14 cellular contexts compared by ENCODE assay signal in the genomic region with DNA sequence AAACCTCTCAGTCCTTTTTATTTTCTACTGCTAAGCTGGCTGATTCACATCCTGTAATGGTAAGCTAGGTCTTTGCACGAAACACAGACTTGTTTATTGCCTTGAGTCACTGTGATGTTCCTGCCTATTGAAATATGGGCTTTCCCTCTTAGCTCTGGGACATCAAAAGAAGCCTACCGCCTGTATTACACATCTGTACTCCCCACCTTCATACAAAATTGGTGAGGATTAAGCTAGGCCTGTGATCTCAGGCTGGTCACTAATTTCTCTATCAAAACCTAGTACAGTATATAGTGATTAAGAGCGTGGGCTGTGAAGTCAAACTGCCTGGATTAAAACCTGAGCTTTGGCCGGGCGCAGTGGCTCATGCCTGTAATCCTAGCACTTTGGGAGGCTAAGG.
DNase-seq lines count a peak whose midpoint lies in the region; ATAC-seq, FAIRE-seq and TF ChIP-seq lines count a peak whose summit lies in the region.
"Had no signal": no experiment of that assay in that cellular context is flagged by ENCODE, and none has a peak within 500 bp of the region (broad histone marks: within the 10 kb centered on the region; RNA-seq: fewer than 3 reads in every experiment).

No MANE protein-coding gene starts in this region.

- no peaks in the 10 kb centered on the region for H3K27me3 ChIP-seq in bronchial epithelial cell (ENCODE audit: control insufficient read depth, insufficient read depth, low read length)
- H3K27me3 ChIP-seq: tibial nerve had no signal

- TF ChIP-seq CTCF in bronchial epithelial cell (IDR thresholded peaks at IDR 0.05; ENCODE audit: insufficient read depth, low read length, severe bottlenecking): no peak
- no peak for TF ChIP-seq CTCF in GM13976 (IDR thresholded peaks at IDR 0.05; ENCODE audit: borderline replicate concordance, control extremely low read depth, extremely low read depth, insufficient read depth, missing control alignments)

- DNase-seq in Daoy (ENCODE audit: low read depth) (peak; percentile 95), HT1080 (ENCODE audit: low read depth) (peak; percentile 94), bronchial epithelial cell (ENCODE audit: low read depth) (peak; percentile 91), non-pigmented ciliary epithelial cell (ENCODE audit: low read depth) (peak; percentile 30), GM13976 (ENCODE audit: low spot score) (no peak)
- DNase-seq: activated CD4-positive, alpha-beta T cell treated with anti-CD3 and anti-CD28 coated beads, Interleukin-2, amount 50 U/mL, for 4 hours; activated naive CD4-positive, alpha-beta T cell treated with anti-CD3 and anti-CD28 coated beads, Interleukin-2, amount 50 U/mL, for 16 hours; DND-41; MM.1S; NCI-H510A treated with DMSO at 0.1 percent for 48 hours had no signal

- ATAC-seq in HG02678 (IDR thresholded peaks at IDR 0.05; ENCODE audit: unreplicated experiment) (no peak), HG03469 (IDR thresholded peaks at IDR 0.05; ENCODE audit: unreplicated experiment) (no peak)

- FAIRE-seq in bronchial epithelial cell (lab: Jason Lieb, UNC): no peak

- no peak overlapping the region for H3K4me3 ChIP-seq in bronchial epithelial cell (ENCODE audit: low read depth, low read length)
- H3K4me3 ChIP-seq: SK-N-MC, tibial nerve had no signal

- H3K36me3 ChIP-seq in bronchial epithelial cell (ENCODE audit: control insufficient read depth, insufficient read depth, low read length): no peaks in the 10 kb centered on the region
- H3K36me3 ChIP-seq: tibial nerve had no signal

- in situ Hi-C loops in GM13976 (cut with MboI; ENCODE audit: low sequenced_read_pairs, unreplicated experiment): no loop called here
